ENCODE assay signal across 13 cellular contexts in genomic region chr17:28398280-28398981, GRCh38. TPM values are rescaled to one million over a fixed set of nuclear protein-coding genes. Genes with fewer than 3 reads are reported as not detected.
DNase-seq lines count a peak whose midpoint lies in the region; ATAC-seq and TF ChIP-seq lines count a peak whose summit lies in the region.
"Had no signal": no experiment of that assay in that cellular context is flagged by ENCODE, and none has a peak within 500 bp of the region (broad histone marks: within the 10 kb centered on the region; RNA-seq: fewer than 3 reads in every experiment).

No MANE protein-coding gene starts in this region.

- H3K4me1 Mint-ChIP-seq in stimulated activated naive CD8-positive, alpha-beta T cell treated with anti-CD3 and anti-CD28 coated beads, Interleukin-15, Interleukin-2, amounts not matched to agents 100 ng/mL and 50 ng/mL, for 24 hours (ENCODE audit: low read depth), result peaks cover 5% of the 10 kb centered on the region
- H3K4me1 Mint-ChIP-seq in stimulated activated naive CD8-positive, alpha-beta T cell treated with anti-CD3 and anti-CD28 coated beads, Interleukin-15, amount 100 ng/mL, for 72 hours, result peaks cover 5% of the 10 kb centered on the region
- H3K4me1 Mint-ChIP-seq in type B pancreatic cell (ENCODE audit: unreplicated experiment), result peaks cover 11% of the 10 kb centered on the region

- H3F3A ChIP-seq in SK-N-SH (replicated peaks; ENCODE audit: insufficient read depth), result peaks cover 4% of the 10 kb centered on the region

- 96% methylated on average over 5 of the region's 6 CpGs for WGBS in SK-N-SH (ENCODE audit: low lambda C conversion rate)

- H3K36me3 ChIP-seq in adipocyte (ENCODE audit: control insufficient read depth, insufficient read depth, low read length, severe bottlenecking) (peaks cover 17% of the 10 kb centered on the region), SK-N-SH (replicated peaks in 1 of 2; ENCODE audit: control insufficient read depth in 1 of 2, insufficient read depth in 2 of 2, low read length in 1 of 2) (peaks cover 6 to 67% of the 10 kb centered on the region in 2 experiments)

- no peaks in the 10 kb centered on the region for H3K79me2 ChIP-seq in SK-N-SH (ENCODE audit: insufficient read depth)

- H3K4me3 Mint-ChIP-seq in stimulated activated naive CD8-positive, alpha-beta T cell treated with anti-CD3 and anti-CD28 coated beads, Interleukin-15, Interleukin-2, amounts not matched to agents 100 ng/mL and 50 ng/mL, for 24 hours, result no peak overlapping the region
- H3K4me3 Mint-ChIP-seq in stimulated activated naive CD8-positive, alpha-beta T cell treated with anti-CD3 and anti-CD28 coated beads, Interleukin-15, amount 100 ng/mL, for 72 hours, result no peak overlapping the region
- H3K4me3 Mint-ChIP-seq in type B pancreatic cell, result no peak overlapping the region

- H3K4me2 ChIP-seq in SK-N-SH, result no peak overlapping the region

- TF ChIP-seq CTCF in type B pancreatic cell (conservative IDR thresholded peaks at IDR 0.05), result no peak
- no peak for TF ChIP-seq CTCF in SK-N-SH (IDR thresholded peaks at IDR 0.05)

- CTCF ChIA-PET in SK-N-SH (lab: Yijun Ruan, JAX), result no interaction called here

- H3K27ac ChIP-seq in SK-N-SH (ENCODE audit: low read depth in 2 of 2, low read length in 1 of 2), result no peak overlapping the region; a peak in 1 of 4 replicates

- peaks cover 30% of the 10 kb centered on the region for H3K36me3 Mint-ChIP-seq in stimulated activated naive CD8-positive, alpha-beta T cell treated with anti-CD3 and anti-CD28 coated beads, Interleukin-15, Interleukin-2, amounts not matched to agents 100 ng/mL and 50 ng/mL, for 24 hours (ENCODE audit: low read depth)
- H3K36me3 Mint-ChIP-seq in type B pancreatic cell, result peaks cover 5% of the 10 kb centered on the region

- H2AFZ ChIP-seq in SK-N-SH (ENCODE audit: low read depth), result no peak overlapping the region

- H3K27me3 ChIP-seq in adipocyte (replicated peaks; ENCODE audit: control insufficient read depth, insufficient read depth, low read length), result no peaks in the 10 kb centered on the region
- no peaks in the 10 kb centered on the region for H3K27me3 ChIP-seq in SK-N-SH (ENCODE audit: insufficient read depth)

- peak overlapping the region; percentile 17 for H3K27ac Mint-ChIP-seq in stimulated activated naive CD8-positive, alpha-beta T cell treated with anti-CD3 and anti-CD28 coated beads, Interleukin-15, Interleukin-2, amounts not matched to agents 100 ng/mL and 50 ng/mL, for 24 hours
- H3K27ac Mint-ChIP-seq in stimulated activated naive CD8-positive, alpha-beta T cell treated with anti-CD3 and anti-CD28 coated beads, Interleukin-15, amount 100 ng/mL, for 72 hours, result no peak overlapping the region
- H3K27ac Mint-ChIP-seq in type B pancreatic cell, result peak overlapping the region; percentile 31

- no peak for DNase-seq in stimulated activated naive CD8-positive, alpha-beta T cell treated with anti-CD3 and anti-CD28 coated beads, Interleukin-15, amount 100 ng/mL, for 72 hours
- DNase-seq in adipocyte (ENCODE audit: low read depth) (peak; percentile 10), kidney tubule cell (ENCODE audit: low spot score) (peak; percentile 88), type B pancreatic cell (ENCODE audit: extremely low spot score, unreplicated experiment) (no peak), SK-N-SH (no peak)
- no peak for DNase-seq in effector CD8-positive, alpha-beta T cell (lab: John Stamatoyannopoulos, UW)
- DNase-seq: activated T-cell treated with anti-CD3 and anti-CD28 coated beads for 4 hours, H7, NCI-H2081 treated with DMSO at 0.1 percent for 48 hours, OCI-M1 had no signal

- H3K9ac ChIP-seq in adipocyte (ENCODE audit: low read length) (no peak overlapping the region), SK-N-SH (no peak overlapping the region)

- H4K20me1 ChIP-seq in SK-N-SH (ENCODE audit: insufficient read depth), result no peaks in the 10 kb centered on the region

- H3K9me3 Mint-ChIP-seq in stimulated activated naive CD8-positive, alpha-beta T cell treated with anti-CD3 and anti-CD28 coated beads, Interleukin-15, Interleukin-2, amounts not matched to agents 100 ng/mL and 50 ng/mL, for 24 hours, result no peaks in the 10 kb centered on the region
- H3K9me3 Mint-ChIP-seq in stimulated activated naive CD8-positive, alpha-beta T cell treated with anti-CD3 and anti-CD28 coated beads, Interleukin-15, amount 100 ng/mL, for 72 hours, result no peaks in the 10 kb centered on the region
- H3K9me3 Mint-ChIP-seq in type B pancreatic cell, result no peaks in the 10 kb centered on the region

- H3K9me3 ChIP-seq in adipocyte (ENCODE audit: control insufficient read depth, low read length), result no peaks in the 10 kb centered on the region
- H3K9me3 ChIP-seq in SK-N-SH, result no peaks in the 10 kb centered on the region

- H3K4me1 ChIP-seq in adipocyte (ENCODE audit: control insufficient read depth, insufficient read depth, low read length) (peaks cover 44% of the 10 kb centered on the region), SK-N-SH (ENCODE audit: control insufficient read depth in 1 of 2, insufficient read depth in 2 of 2, low read depth in 1 of 2, low read length in 1 of 2) (no peaks in the 10 kb centered on the region)

- H3K27me3 Mint-ChIP-seq in stimulated activated naive CD8-positive, alpha-beta T cell treated with anti-CD3 and anti-CD28 coated beads, Interleukin-15, Interleukin-2, amounts not matched to agents 100 ng/mL and 50 ng/mL, for 24 hours, result no peaks in the 10 kb centered on the region
- no peaks in the 10 kb centered on the region for H3K27me3 Mint-ChIP-seq in stimulated activated naive CD8-positive, alpha-beta T cell treated with anti-CD3 and anti-CD28 coated beads, Interleukin-15, amount 100 ng/mL, for 72 hours
- no peaks in the 10 kb centered on the region for H3K27me3 Mint-ChIP-seq in type B pancreatic cell

- no peak for ATAC-seq in stimulated activated naive CD8-positive, alpha-beta T cell treated with anti-CD3 and anti-CD28 coated beads, Interleukin-15, amount 100 ng/mL, for 72 hours
- no peak for ATAC-seq in GM18867 (IDR thresholded peaks at IDR 0.05; ENCODE audit: unreplicated experiment)

- no peak for TF ChIP-seq EP300 in SK-N-SH (IDR thresholded peaks at IDR 0.05; ENCODE audit: borderline replicate concordance in 1 of 2, low read depth in 1 of 2, low read length in 1 of 2)

- POLR2A ChIA-PET in SK-N-SH (lab: Yijun Ruan, JAX), result interaction anchor here (1.1 to 1.2 kb wide), 2 partner anchors 14 to 95 kb away, joined by 3 read pairs; no protein-coding TSS in a partner anchor

- H3K9me2 ChIP-seq in SK-N-SH, result no peaks in the 10 kb centered on the region

- no peak for TF ChIP-seq RAD21 in SK-N-SH (IDR thresholded peaks at IDR 0.05; ENCODE audit: low read length)

- H3K4me3 ChIP-seq in adipocyte (ENCODE audit: low read length) (no peak overlapping the region), SK-N-SH (ENCODE audit: low read depth in 2 of 2, low read length in 1 of 2) (no peak overlapping the region)

TF ChIP-seq in SK-N-SH, 30 proteins besides CTCF, POLR2A, EP300 and RAD21 (continues in another document):
- TF ChIP-seq TCF12 (IDR thresholded peaks at IDR 0.05) (no peak), MXI1 (IDR thresholded peaks at IDR 0.05; ENCODE audit: low read depth, low read length) (no peak), FOXM1 (IDR thresholded peaks at IDR 0.05; ENCODE audit: low read depth) (no peak), MEF2A (IDR thresholded peaks at IDR 0.05; ENCODE audit: borderline replicate concordance, low read depth) (no peak)
- TF ChIP-seq, protein P1, sequence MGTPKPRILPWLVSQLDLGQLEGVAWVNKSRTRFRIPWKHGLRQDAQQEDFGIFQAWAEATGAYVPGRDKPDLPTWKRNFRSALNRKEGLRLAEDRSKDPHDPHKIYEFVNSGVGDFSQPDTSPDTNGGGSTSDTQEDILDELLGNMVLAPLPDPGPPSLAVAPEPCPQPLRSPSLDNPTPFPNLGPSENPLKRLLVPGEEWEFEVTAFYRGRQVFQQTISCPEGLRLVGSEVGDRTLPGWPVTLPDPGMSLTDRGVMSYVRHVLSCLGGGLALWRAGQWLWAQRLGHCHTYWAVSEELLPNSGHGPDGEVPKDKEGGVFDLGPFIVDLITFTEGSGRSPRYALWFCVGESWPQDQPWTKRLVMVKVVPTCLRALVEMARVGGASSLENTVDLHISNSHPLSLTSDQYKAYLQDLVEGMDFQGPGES (IDR thresholded peaks at IDR 0.05; ENCODE audit: low read depth, low read length), result no peak
- TF ChIP-seq, protein P2, sequence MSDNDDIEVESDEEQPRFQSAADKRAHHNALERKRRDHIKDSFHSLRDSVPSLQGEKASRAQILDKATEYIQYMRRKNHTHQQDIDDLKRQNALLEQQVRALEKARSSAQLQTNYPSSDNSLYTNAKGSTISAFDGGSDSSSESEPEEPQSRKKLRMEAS (IDR thresholded peaks at IDR 0.05; ENCODE audit: low read depth), result no peak

RNA-seq across cellular contexts. Expression of gene SLC46A1, which starts 7.6 kb away (rescaled TPM):
- total RNA-seq in type B pancreatic cell (ENCODE audit: low replicate concordance), result 21.9 and 29.6 TPM in 2 replicates
- 4.2 and 4.3 TPM in 2 replicates for polyA plus RNA-seq in SK-N-SH (2012; rRNA removed)
- 2.4 and 3.4 TPM in 2 replicates for polyA plus RNA-seq in SK-N-SH (2012; cell fraction: cytosol; rRNA removed)
- polyA plus RNA-seq in SK-N-SH (2012; cell fraction: nucleus; rRNA removed), result 7.2 and 8.2 TPM in 2 replicates

RNA-seq across cellular contexts. Expression of gene SARM1, which starts 26.9 kb away (rescaled TPM):
- total RNA-seq in type B pancreatic cell (ENCODE audit: low replicate concordance), result 13.4 and 29.6 TPM in 2 replicates
- polyA plus RNA-seq in SK-N-SH (2012; rRNA removed), result 17.4 and 17.9 TPM in 2 replicates
- 5.9 and 12.5 TPM in 2 replicates for polyA plus RNA-seq in SK-N-SH (2012; cell fraction: cytosol; rRNA removed)
- polyA plus RNA-seq in SK-N-SH (2012; cell fraction: nucleus; rRNA removed), result 40.1 and 57.3 TPM in 2 replicates

RNA-seq across cellular contexts. Expression of gene VTN, which starts 28.3 kb away (rescaled TPM):
- 20.3 and 54.1 TPM in 2 replicates for total RNA-seq in type B pancreatic cell (ENCODE audit: low replicate concordance)
- 1.2 and 1.6 TPM in 2 replicates for polyA plus RNA-seq in SK-N-SH (2012; rRNA removed)
- polyA plus RNA-seq in SK-N-SH (2012; cell fraction: cytosol; rRNA removed), result 0.37 and 0.64 TPM in 2 replicates
- 7.0 and 7.4 TPM in 2 replicates for polyA plus RNA-seq in SK-N-SH (2012; cell fraction: nucleus; rRNA removed)
- total RNA-seq: endothelial cell of umbilical vein had no signal

RNA-seq across cellular contexts. Expression of gene SEBOX, which starts 33.4 kb away (rescaled TPM):
- not detected in 2 replicates for total RNA-seq in type B pancreatic cell (ENCODE audit: low replicate concordance)
- polyA plus RNA-seq in SK-N-SH (2012; rRNA removed), result not detected in 2 replicates
- polyA plus RNA-seq in SK-N-SH (2012; cell fraction: cytosol; rRNA removed), result not detected in 2 replicates
- not detected in 2 replicates for polyA plus RNA-seq in SK-N-SH (2012; cell fraction: nucleus; rRNA removed)
- total RNA-seq: endothelial cell of umbilical vein, H7 had no signal
- polyA plus RNA-seq: endothelial cell of umbilical vein had no signal

RNA-seq across cellular contexts. Expression of gene POLDIP2, which starts 41.1 kb away (rescaled TPM):
- 79.3 and 90.8 TPM in 2 replicates for total RNA-seq in type B pancreatic cell (ENCODE audit: low replicate concordance)
- polyA plus RNA-seq in SK-N-SH (2012; rRNA removed), result 96.1 and 98.1 TPM in 2 replicates
- polyA plus RNA-seq in SK-N-SH (2012; cell fraction: cytosol; rRNA removed), result 71.4 and 94.2 TPM in 2 replicates
- 59.1 and 62.2 TPM in 2 replicates for polyA plus RNA-seq in SK-N-SH (2012; cell fraction: nucleus; rRNA removed)

Comparison
In these comparisons a context has a peak if more than half of its experiments do, and no peak if none do; other contexts are left out.
1. H3K27ac Mint-ChIP-seq: peak in stimulated activated naive CD8-positive, alpha-beta T cell treated with anti-CD3 and anti-CD28 coated beads, Interleukin-15, Interleukin-2, amounts not matched to agents 100 ng/mL and 50 ng/mL, for 24 hours (single experiment) and type B pancreatic cell (single experiment); none in stimulated activated naive CD8-positive, alpha-beta T cell treated with anti-CD3 and anti-CD28 coated beads, Interleukin-15, amount 100 ng/mL, for 72 hours (0 of 2).
2. DNase-seq: peak in adipocyte (single experiment) and kidney tubule cell (single experiment); none in stimulated activated naive CD8-positive, alpha-beta T cell treated with anti-CD3 and anti-CD28 coated beads, Interleukin-15, amount 100 ng/mL, for 72 hours (0 of 2), type B pancreatic cell (single experiment), effector CD8-positive, alpha-beta T cell (single experiment) and SK-N-SH (single experiment).